ENCODE assay signal across 8 cellular contexts in the genomic region with DNA sequence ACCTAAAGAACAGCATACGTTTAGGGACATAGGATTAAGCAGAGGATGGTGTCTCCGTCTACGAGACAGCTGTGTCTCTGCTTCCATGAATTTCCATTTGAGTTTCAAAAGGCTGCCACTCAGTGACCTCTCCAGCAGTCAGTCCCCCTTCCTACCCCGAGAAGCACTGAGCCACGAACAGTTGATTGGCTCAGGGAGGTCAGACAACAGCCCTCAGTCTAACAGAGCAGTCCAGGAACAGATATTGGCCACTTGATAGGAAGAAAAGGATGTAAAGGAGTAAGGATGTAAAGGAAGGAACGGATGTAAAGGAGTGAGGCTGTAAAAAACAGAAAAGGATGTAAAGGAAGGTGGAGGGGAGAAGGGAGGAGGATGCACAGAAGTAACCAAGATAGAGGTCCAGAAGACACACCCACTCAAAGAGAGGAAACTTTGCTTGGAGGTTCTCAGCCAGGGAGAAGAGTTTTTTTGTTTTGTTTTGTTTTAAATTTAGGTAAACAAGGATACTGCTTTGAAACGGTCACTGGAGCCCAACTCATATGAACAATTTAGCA. TPM values are rescaled to one million over a fixed set of nuclear protein-coding genes. Genes with fewer than 3 reads are reported as not detected.
DNase-seq lines count a peak whose midpoint lies in the region; ATAC-seq and TF ChIP-seq lines count a peak whose summit lies in the region.

No MANE protein-coding gene starts in this region.

- peaks cover 4% of the 10 kb centered on the region; the same call in 1 of the 2 replicates for H3K4me1 ChIP-seq in Caco-2
- H3K4me1 ChIP-seq in neural progenitor cell, result peaks cover 24% of the 10 kb centered on the region
- peaks cover 25% of the 10 kb centered on the region for H3K4me1 ChIP-seq in mucosa of descending colon (ENCODE audit: low read depth)

- H3K4me1 Mint-ChIP-seq in Caco-2 (ENCODE audit: low read depth, unreplicated experiment), result peaks cover 7% of the 10 kb centered on the region
- H3K4me1 Mint-ChIP-seq in neural progenitor cell, result peaks cover 37% of the 10 kb centered on the region

- POLR2A ChIA-PET in Caco-2 (lab: Charles Lee), result no interaction called here

- CTCF ChIA-PET in Caco-2 (lab: Charles Lee), result no interaction called here

- peaks cover 41% of the 10 kb centered on the region for H4K20me1 ChIP-seq in neural progenitor cell (ENCODE audit: low read depth)

- H3K27ac Mint-ChIP-seq in Caco-2 (ENCODE audit: unreplicated experiment) (peak overlapping the region; percentile 71), neural progenitor cell (peak overlapping the region; percentile 10)

- TSS peak; percentile 50 for BruUV-seq in Caco-2 (replicated peaks; lab: Mats Ljungman, UMichigan)

- H2AFZ ChIP-seq in neural progenitor cell (replicated peaks), result no peak overlapping the region

- H3F3A ChIP-seq in neural progenitor cell (ENCODE audit: low read depth), result peaks cover 51% of the 10 kb centered on the region

- H3K27me3 Mint-ChIP-seq in Caco-2 (ENCODE audit: insufficient read depth, unreplicated experiment) (no peaks in the 10 kb centered on the region), neural progenitor cell (ENCODE audit: insufficient read depth, low read depth) (peaks cover 16% of the 10 kb centered on the region)

- H3K9me3 Mint-ChIP-seq in Caco-2 (ENCODE audit: unreplicated experiment) (no peaks in the 10 kb centered on the region), neural progenitor cell (peaks cover 1% of the 10 kb centered on the region)

- peak overlapping the region; percentile 96 for H3K27ac ChIP-seq in neural progenitor cell

- peak overlapping the region; percentile 93 for H3K9ac ChIP-seq in neural progenitor cell

- peaks cover 15% of the 10 kb centered on the region for H3K36me3 Mint-ChIP-seq in Caco-2 (ENCODE audit: insufficient read depth, unreplicated experiment)
- peaks cover 1% of the 10 kb centered on the region for H3K36me3 Mint-ChIP-seq in neural progenitor cell

- H3K4me3 Mint-ChIP-seq in Caco-2 (ENCODE audit: unreplicated experiment) (peak overlapping the region; percentile 72), neural progenitor cell (peak overlapping the region; percentile 86)

- TF ChIP-seq CTCF in Caco-2 (IDR thresholded peaks at IDR 0.05; ENCODE audit: insufficient read depth in 1 of 2, low read depth in 1 of 2, low read length in 1 of 2, severe bottlenecking in 1 of 2, unreplicated experiment in 1 of 2), result no peak
- TF ChIP-seq CTCF in neural progenitor cell (IDR thresholded peaks at IDR 0.05), result no peak
- TF ChIP-seq CTCF in mucosa of descending colon (IDR thresholded peaks at IDR 0.05), result no peak

- peaks cover 58% of the 10 kb centered on the region for H3K79me2 ChIP-seq in neural progenitor cell (ENCODE audit: low read depth)

- H3K9me3 ChIP-seq in Caco-2 (no peaks in the 10 kb centered on the region), neural progenitor cell (ENCODE audit: low read depth) (no peaks in the 10 kb centered on the region), mucosa of descending colon (no peaks in the 10 kb centered on the region)

- H3K27me3 ChIP-seq in Caco-2 (replicated peaks; ENCODE audit: control insufficient read depth, insufficient read depth, low read length) (peaks cover 3% of the 10 kb centered on the region), neural progenitor cell (peaks cover 28% of the 10 kb centered on the region)

- H3K4me3 ChIP-seq in Caco-2 (ENCODE audit: low read depth, low read length) (peak overlapping the region; percentile 95), neural progenitor cell (peak overlapping the region; percentile 93), mucosa of descending colon (no peak overlapping the region)

- intact Hi-C loops in Caco-2 (cut with micrococcal nuclease; ENCODE audit: unreplicated experiment) (no loop called here), head of caudate nucleus (cut with DNase I) (no loop called here), mucosa of descending colon (cut with DNase I, micrococcal nuclease) (no loop called here)

- DNase-seq in Caco-2 (no peak), NCI-H748 treated with DMSO at 0.1 percent for 48 hours (lab: John Stamatoyannopoulos, UW) (peak; percentile 20), ecto neural progenitor cell (ENCODE audit: low spot score) (peak; percentile 56), neural progenitor cell (ENCODE audit: low spot score) (peak; percentile 59), head of caudate nucleus (no peak), mucosa of descending colon (no peak)

- H3K36me3 ChIP-seq in Caco-2 (ENCODE audit: control insufficient read depth, insufficient read depth, low read length) (no peaks in the 10 kb centered on the region), neural progenitor cell (no peaks in the 10 kb centered on the region), mucosa of descending colon (ENCODE audit: low read depth) (no peaks in the 10 kb centered on the region)

- peak overlapping the region; percentile 98 for H3K4me2 ChIP-seq in neural progenitor cell

- ATAC-seq in HG02642 (IDR thresholded peaks at IDR 0.05; ENCODE audit: poor library complexity, unreplicated experiment), result no peak
- no peak for ATAC-seq in HG02970 (IDR thresholded peaks at IDR 0.05; ENCODE audit: low FRiP score, unreplicated experiment)
- ATAC-seq in mucosa of descending colon, result no peak

RNA-seq across cellular contexts. Expression of gene NR4A3, which starts 3.2 kb away (rescaled TPM):
- total RNA-seq in Caco-2 (2022) (0.39 and 0.44 TPM in 2 replicates), neural progenitor cell (ENCODE audit: low replicate concordance) (0.26 and 0.59 TPM in 2 replicates), mucosa of descending colon (10 to 100 TPM in 1 of 3 donors, under 1 TPM in 2; 0.51 to 25.0 (median 0.69) TPM)

Comparison
In these comparisons a context has a peak if more than half of its experiments do, and no peak if none do; other contexts are left out.
1. DNase-seq: peak in NCI-H748 treated with DMSO at 0.1 percent for 48 hours (single experiment), ecto neural progenitor cell (single experiment) and neural progenitor cell (single experiment); none in Caco-2 (0 of 2), head of caudate nucleus (0 of 42) and mucosa of descending colon (0 of 3).